Comparison of ENCODE assay signal across 18 cellular contexts in the genomic region with DNA sequence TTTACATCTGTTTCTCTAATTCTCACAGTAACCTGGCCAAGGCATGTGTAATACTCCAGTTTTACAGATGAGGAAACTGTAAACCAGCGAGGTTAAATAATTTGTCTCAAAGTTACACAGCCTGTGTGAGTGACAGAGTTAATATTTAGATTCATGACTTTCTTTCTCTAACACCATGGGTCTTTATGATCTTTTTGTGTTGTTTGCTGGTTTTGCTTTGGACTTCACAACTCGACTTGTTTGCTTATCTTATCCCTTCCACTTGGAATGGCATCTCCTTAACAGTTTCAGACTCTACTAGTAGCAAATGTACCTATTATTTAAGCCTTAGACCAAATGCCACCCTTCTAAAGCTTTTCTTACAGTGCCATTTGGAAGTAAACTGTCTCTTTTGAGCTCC. TPM values are rescaled to one million over a fixed set of nuclear protein-coding genes. Genes with fewer than 3 reads are reported as not detected.
DNase-seq lines count a peak whose midpoint lies in the region; ATAC-seq and TF ChIP-seq lines count a peak whose summit lies in the region.
"Had no signal": no experiment of that assay in that cellular context is flagged by ENCODE, and none has a peak within 500 bp of the region (broad histone marks: within the 10 kb centered on the region; RNA-seq: fewer than 3 reads in every experiment).

No MANE protein-coding gene starts in this region.

- H3K56ac ChIP-seq in H9 (ENCODE audit: insufficient read length, low read depth, low read length): no peak overlapping the region

- H3K4me3 ChIP-seq in CD4-positive, CD25-positive, alpha-beta regulatory T cell (ENCODE audit: low read depth, low read length): peak overlapping the region; percentile 53
- H3K4me3 ChIP-seq: GM23248, mucosa of descending colon, thyroid gland had no signal

- no peak overlapping the region for H3K4me2 ChIP-seq in H9 (ENCODE audit: insufficient read depth, insufficient read length, low read length)

- H4K20me1 ChIP-seq in H9 (ENCODE audit: control insufficient read depth, insufficient read depth, insufficient read length): no peaks in the 10 kb centered on the region

- no peak overlapping the region for H3K14ac ChIP-seq in H9 (ENCODE audit: insufficient read depth, low read length)

- H3K36me3 Mint-ChIP-seq in CD4-positive, CD25-positive, alpha-beta regulatory T cell: peaks cover 47% of the 10 kb centered on the region
- peaks cover 71% of the 10 kb centered on the region for H3K36me3 Mint-ChIP-seq in activated T-helper 17 cell treated with anti-CD3 and anti-CD28 coated beads, Interleukin-2, amount 50 U/mL, for 72 hours (ENCODE audit: low read depth)
- 0 out of 7 replicates have a peak, but pooled peaks cover 0 to 3% (median 0%) of the 10 kb centered on the region in 3 experiments for H3K36me3 Mint-ChIP-seq in H9 (ENCODE audit: insufficient read depth in 1 of 3, low read depth in 3 of 3)

- no peak overlapping the region for H3K4ac ChIP-seq in H9 (ENCODE audit: low read depth, low read length)

- no peak overlapping the region for H4K91ac ChIP-seq in H9 (ENCODE audit: insufficient read length, low read depth, low read length)

- H3K79me2 ChIP-seq in H9 (ENCODE audit: insufficient read depth, low read length): no peaks in the 10 kb centered on the region

- H3K36me3 ChIP-seq in CD4-positive, CD25-positive, alpha-beta regulatory T cell (ENCODE audit: control insufficient read depth, insufficient read depth, low read length): peaks cover 20% of the 10 kb centered on the region
- H3K36me3 ChIP-seq: thyroid gland had no signal

- no peak overlapping the region for H3K18ac ChIP-seq in H9 (ENCODE audit: insufficient read length, low read depth, low read length)

- H4K5ac ChIP-seq in H9 (ENCODE audit: insufficient read length, low read depth, low read length): no peak overlapping the region

- no peak overlapping the region for H2BK15ac ChIP-seq in H9 (ENCODE audit: low read depth, low read length)

- H3K9me3 Mint-ChIP-seq in CD4-positive, CD25-positive, alpha-beta regulatory T cell: peaks cover 0 to 5% (median 1%) of the 10 kb centered on the region in 7 donors
- no peaks in the 10 kb centered on the region for H3K9me3 Mint-ChIP-seq in activated T-helper 17 cell treated with anti-CD3 and anti-CD28 coated beads, Interleukin-2, amount 50 U/mL, for 72 hours
- no peaks in the 10 kb centered on the region for H3K9me3 Mint-ChIP-seq in H9
- H3K9me3 Mint-ChIP-seq: activated naive CD4-positive, alpha-beta T cell treated with anti-CD3 and anti-CD28 coated beads for 36 hours; T-helper 1 cell treated with Interleukin-12 subunit alpha and Interleukin-12 subunit beta and Interleukin-4 antibody, amounts not matched to agents 30 μg/mL and 1 μg/mL, for 36 hours had no signal

- H2AFZ ChIP-seq in H9 (ENCODE audit: low read length): no peak overlapping the region
- H2AFZ ChIP-seq: GM23248 had no signal

- in situ Hi-C loops in KBM-7 (cut with MboI; ENCODE audit: low pct_unique_long_range_greater_than_20kb, low sequenced_read_pairs): loop anchor here (25.0 kb wide), 1 partner anchor 355 kb away; no protein-coding TSS in a partner anchor

- H2BK20ac ChIP-seq in H9 (ENCODE audit: low read depth, low read length, poor library complexity, severe bottlenecking): no peak overlapping the region

- no peak overlapping the region for H4K8ac ChIP-seq in H9 (replicated peaks; ENCODE audit: insufficient read length, low read depth, low read length)

- H2AK5ac ChIP-seq in H9 (ENCODE audit: insufficient read length, low read length): no peak overlapping the region

- DNase-seq in CD4-positive, CD25-positive, alpha-beta regulatory T cell: no peak
- no peak for DNase-seq in KBM-7
- no peak for DNase-seq in hypothalamus (lab: John Stamatoyannopoulos, UW)
- DNase-seq in H9: no peak
- DNase-seq: activated B cell treated with CpG ODN at 0.5 μM for 24 hours; activated naive CD4-positive, alpha-beta T cell treated with anti-CD3 and anti-CD28 coated beads for 36 hours; BE2C; GM23248; mucosa of descending colon; retina; SHP77 treated with DMSO at 0.1 percent for 48 hours; stimulated activated naive B cell treated with anti-CD40 and anti-IgM and Interleukin-4, amounts not matched to agents 10 μg/mL and 1 μg/mL and 100 μg/mL, for 72 hours; thyroid gland had no signal

- no peak overlapping the region for H3K9ac ChIP-seq in H9 (ENCODE audit: extremely low read depth, insufficient read length, low read length)
- H3K9ac ChIP-seq: GM23248 had no signal

- no peak for TF ChIP-seq CTCF in H9 (conservative IDR thresholded peaks at IDR 0.05)

- no CpG with 5 or more reads among the region's 2 CpGs for WGBS in H9 (ENCODE audit: extremely low coverage, insufficient read length, low lambda C conversion rate)

- no peak overlapping the region for H3T11ph ChIP-seq in H9 (ENCODE audit: low read length)

- no peak overlapping the region for H3K27ac ChIP-seq in CD4-positive, CD25-positive, alpha-beta regulatory T cell (ENCODE audit: insufficient read depth, low read length, poor library complexity, severe bottlenecking)
- H3K27ac ChIP-seq in H9 (ENCODE audit: insufficient read length, low read depth, low read length): no peak overlapping the region
- H3K27ac ChIP-seq: GM23248, thyroid gland had no signal

- H3K79me1 ChIP-seq in H9 (ENCODE audit: insufficient read depth, low read depth, low read length, poor library complexity, severe bottlenecking): no peaks in the 10 kb centered on the region

- H3K4me1 Mint-ChIP-seq in CD4-positive, CD25-positive, alpha-beta regulatory T cell: peaks cover 28 to 47% (median 34%) of the 10 kb centered on the region in 4 donors
- H3K4me1 Mint-ChIP-seq in activated T-helper 17 cell treated with anti-CD3 and anti-CD28 coated beads, Interleukin-2, amount 50 U/mL, for 72 hours: peaks cover 25% of the 10 kb centered on the region
- H3K4me1 Mint-ChIP-seq in H9: peaks cover 8% of the 10 kb centered on the region in 2 experiments

- H2BK120ac ChIP-seq in H9 (ENCODE audit: low read depth, low read length, poor library complexity, severe bottlenecking): no peak overlapping the region

- peaks cover 13% of the 10 kb centered on the region for H3K4me1 ChIP-seq in CD4-positive, CD25-positive, alpha-beta regulatory T cell (ENCODE audit: control insufficient read depth, insufficient read depth, low read length, poor library complexity, severe bottlenecking)
- no peaks in the 10 kb centered on the region for H3K4me1 ChIP-seq in H9 (ENCODE audit: insufficient read depth, low read length)

- peak overlapping the region in 2 of 3 donors; percentile 16 to 34 for H3K27ac Mint-ChIP-seq in CD4-positive, CD25-positive, alpha-beta regulatory T cell
- H3K27ac Mint-ChIP-seq in activated T-helper 17 cell treated with anti-CD3 and anti-CD28 coated beads, Interleukin-2, amount 50 U/mL, for 72 hours: no peak overlapping the region
- no peak overlapping the region for H3K27ac Mint-ChIP-seq in H9
- H3K27ac Mint-ChIP-seq: activated B cell treated with CpG ODN at 0.5 μM for 24 hours; activated naive CD4-positive, alpha-beta T cell treated with anti-CD3 and anti-CD28 coated beads for 36 hours; stimulated activated naive B cell treated with anti-CD40 and anti-IgM and Interleukin-4, amounts not matched to agents 10 μg/mL and 1 μg/mL and 100 μg/mL, for 72 hours had no signal

- H3K27me3 ChIP-seq in CD4-positive, CD25-positive, alpha-beta regulatory T cell (ENCODE audit: control insufficient read depth, insufficient read depth, low read length): no peaks in the 10 kb centered on the region
- H3K27me3 ChIP-seq in H9 (ENCODE audit: insufficient read depth, low read length): no peaks in the 10 kb centered on the region
- H3K27me3 ChIP-seq: BE2C, thyroid gland had no signal

- peak overlapping the region in 1 of 4 donors; percentile 13 for H3K4me3 Mint-ChIP-seq in CD4-positive, CD25-positive, alpha-beta regulatory T cell
- peak overlapping the region; percentile 55 for H3K4me3 Mint-ChIP-seq in activated T-helper 17 cell treated with anti-CD3 and anti-CD28 coated beads, Interleukin-2, amount 50 U/mL, for 72 hours
- H3K4me3 Mint-ChIP-seq in H9: no peak overlapping the region
- H3K4me3 Mint-ChIP-seq: activated B cell treated with CpG ODN at 0.5 μM for 24 hours; activated naive CD4-positive, alpha-beta T cell treated with anti-CD3 and anti-CD28 coated beads for 36 hours; T-helper 1 cell treated with Interleukin-12 subunit alpha and Interleukin-12 subunit beta and Interleukin-4 antibody, amounts not matched to agents 30 μg/mL and 1 μg/mL, for 36 hours had no signal

- H3K23ac ChIP-seq in H9 (ENCODE audit: insufficient read length, low read depth, low read length): no peak overlapping the region

- H3K23me2 ChIP-seq in H9 (ENCODE audit: insufficient read length, low read depth, low read length, poor library complexity, severe bottlenecking): no peaks in the 10 kb centered on the region

- H3K27me3 Mint-ChIP-seq in CD4-positive, CD25-positive, alpha-beta regulatory T cell: peaks cover 8% of the 10 kb centered on the region
- no peaks in the 10 kb centered on the region for H3K27me3 Mint-ChIP-seq in activated T-helper 17 cell treated with anti-CD3 and anti-CD28 coated beads, Interleukin-2, amount 50 U/mL, for 72 hours
- no peaks in the 10 kb centered on the region for H3K27me3 Mint-ChIP-seq in H9 (ENCODE audit: low read depth)
- H3K27me3 Mint-ChIP-seq: activated B cell treated with CpG ODN at 0.5 μM for 24 hours; stimulated activated naive B cell treated with anti-CD40 and anti-IgM and Interleukin-4, amounts not matched to agents 10 μg/mL and 1 μg/mL and 100 μg/mL, for 72 hours had no signal

- ATAC-seq in CD4-positive, CD25-positive, alpha-beta regulatory T cell (ENCODE audit: low read depth in 2 of 2): peak in 1 of 2 donors; percentile 14
- peak; percentile 45 for ATAC-seq in GM18511 (IDR thresholded peaks at IDR 0.05; ENCODE audit: unreplicated experiment)
- peak; percentile 13 for ATAC-seq in HG02642 (IDR thresholded peaks at IDR 0.05; ENCODE audit: poor library complexity, unreplicated experiment)
- peak; percentile 24 for ATAC-seq in activated T-helper 17 cell treated with anti-CD3 and anti-CD28 coated beads, Interleukin-2, amount 50 U/mL, for 72 hours (replicated peaks)
- ATAC-seq in GM19395 (IDR thresholded peaks at IDR 0.05; ENCODE audit: unreplicated experiment): no peak
- ATAC-seq: stimulated activated naive B cell treated with anti-CD40 and anti-IgM and Interleukin-4, amounts not matched to agents 10 μg/mL and 1 μg/mL and 100 μg/mL, for 72 hours had no signal

- H2BK5ac ChIP-seq in H9 (ENCODE audit: insufficient read length, low read length): no peak overlapping the region

- no peaks in the 10 kb centered on the region for H3K9me3 ChIP-seq in CD4-positive, CD25-positive, alpha-beta regulatory T cell (ENCODE audit: control insufficient read depth in 2 of 2, low read length in 2 of 2)
- H3K9me3 ChIP-seq in H9 (ENCODE audit: control insufficient read depth, low read depth, low read length): no peaks in the 10 kb centered on the region
- H3K9me3 ChIP-seq: BE2C, mucosa of descending colon, thyroid gland had no signal

- H2BK12ac ChIP-seq in H9 (ENCODE audit: insufficient read length, low read depth, low read length): no peak overlapping the region

RNA-seq across cellular contexts. Expression of gene MXI1, which starts 34.4 kb away (rescaled TPM):
- total RNA-seq in CD4-positive, CD25-positive, alpha-beta regulatory T cell: 48.1 TPM
- 10 to 100 TPM; 34.2 to 56.8 (median 40.2) TPM for polyA plus RNA-seq in CD4-positive, CD25-positive, alpha-beta regulatory T cell
- total RNA-seq in activated T-helper 17 cell treated with anti-CD3 and anti-CD28 coated beads, Interleukin-2, amount 50 U/mL, for 72 hours: 100 to 1,000 TPM in 1 of 2 donors, 10 to 100 TPM in 1; 32.5 to 130 TPM
- 5.6 TPM in 2 replicates for total RNA-seq in H9 (2021)

Comparison
In these comparisons a context has a peak if more than half of its experiments do, and no peak if none do; other contexts are left out.
1. H3K27ac Mint-ChIP-seq: peak in CD4-positive, CD25-positive, alpha-beta regulatory T cell (2 of 3); none in activated T-helper 17 cell treated with anti-CD3 and anti-CD28 coated beads, Interleukin-2, amount 50 U/mL, for 72 hours (single experiment) and H9 (0 of 3).